Comparison of ENCODE assay signal across 16 cellular contexts in the genomic region with DNA sequence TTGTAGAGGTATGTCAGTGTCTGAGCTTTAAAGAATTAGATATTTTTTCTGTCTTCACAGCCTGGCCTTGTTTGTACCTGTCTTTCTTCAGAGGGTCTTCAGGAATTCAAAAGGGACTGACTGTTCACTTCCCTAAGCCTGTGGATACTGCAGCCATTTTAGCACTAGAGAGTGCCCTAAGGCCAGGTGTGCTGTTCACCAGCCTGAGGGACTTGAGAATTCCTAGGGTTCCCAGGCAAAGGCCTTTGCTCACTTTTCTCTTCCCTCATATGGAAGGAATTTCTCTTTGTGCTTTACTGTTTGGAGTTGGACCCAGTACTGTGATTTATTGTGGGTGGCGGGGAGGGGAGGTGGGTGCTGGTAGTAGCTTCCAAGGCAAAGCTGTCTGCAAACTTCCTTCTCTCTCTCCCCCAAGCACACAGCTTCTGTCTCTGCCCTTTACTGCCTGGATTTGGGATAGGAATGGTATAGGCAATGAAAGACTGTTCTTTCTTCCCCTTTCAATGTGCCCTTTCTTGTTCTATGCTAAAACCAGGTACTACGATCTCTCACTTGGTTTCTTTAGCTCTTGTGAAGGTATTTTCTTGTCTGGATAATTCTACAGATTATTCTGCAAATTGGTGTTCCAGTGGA.
"Had no signal": no experiment of that assay in that cellular context is flagged by ENCODE, and none has a peak within 500 bp of the region (broad histone marks: within the 10 kb centered on the region; RNA-seq: fewer than 3 reads in every experiment).

No MANE protein-coding gene starts in this region.

- H3K27ac ChIP-seq: epithelial cell of prostate, gastrocnemius medialis, heart right ventricle, SK-N-MC, testis had no signal

- H3K4me3 Mint-ChIP-seq: activated B cell treated with CpG ODN at 0.5 μM for 24 hours; activated CD4-positive, alpha-beta T cell treated with anti-CD3 and anti-CD28 coated beads, Interleukin-2, amount 10 ng/mL, durations not matched to agents 7 days and 5 days; activated CD8-positive, alpha-beta memory T cell treated with anti-CD3 and anti-CD28 coated beads, Interleukin-2, amount 10 ng/mL, durations not matched to agents 7 days and 5 days; brain; immature natural killer cell; nephron had no signal

- H3K27ac Mint-ChIP-seq: activated B cell treated with CpG ODN at 0.5 μM for 24 hours; activated CD4-positive, alpha-beta T cell treated with anti-CD3 and anti-CD28 coated beads, Interleukin-2, amount 10 ng/mL, durations not matched to agents 7 days and 5 days; activated CD8-positive, alpha-beta memory T cell treated with anti-CD3 and anti-CD28 coated beads, Interleukin-2, amount 10 ng/mL, durations not matched to agents 7 days and 5 days; brain; nephron had no signal

- H3K4me1 Mint-ChIP-seq: activated CD4-positive, alpha-beta T cell treated with anti-CD3 and anti-CD28 coated beads, Interleukin-2, amount 10 ng/mL, durations not matched to agents 7 days and 5 days; nephron had no signal

- H3K27me3 Mint-ChIP-seq: activated B cell treated with CpG ODN at 0.5 μM for 24 hours; activated CD4-positive, alpha-beta T cell treated with anti-CD3 and anti-CD28 coated beads, Interleukin-2, amount 10 ng/mL, durations not matched to agents 7 days and 5 days; activated CD8-positive, alpha-beta memory T cell treated with anti-CD3 and anti-CD28 coated beads, Interleukin-2, amount 10 ng/mL, durations not matched to agents 7 days and 5 days; brain had no signal

- H3K9me3 ChIP-seq: gastrocnemius medialis, testis had no signal

- H3K27me3 ChIP-seq: gastrocnemius medialis, heart right ventricle, testis had no signal

- DNase-seq: activated B cell treated with CpG ODN at 0.5 μM for 24 hours; activated CD4-positive, alpha-beta T cell treated with anti-CD3 and anti-CD28 coated beads, Interleukin-2, amount 10 ng/mL, durations not matched to agents 7 days and 5 days; activated CD8-positive, alpha-beta memory T cell treated with anti-CD3 and anti-CD28 coated beads, Interleukin-2, amount 10 ng/mL, durations not matched to agents 7 days and 5 days; activated naive CD4-positive, alpha-beta T cell treated with Interleukin-2 at 50 U/mL for 16 hours; effector memory CD4-positive, alpha-beta T cell; gastrocnemius medialis; heart right ventricle; immature natural killer cell; mammary epithelial cell; stimulated activated CD4-positive, alpha-beta T cell treated with anti-CD3 and anti-CD28 coated beads, Interleukin-12 subunit alpha, Interleukin-12 subunit beta, amount 100 ng/mL, for 4 hours; stimulated activated naive CD4-positive, alpha-beta T cell treated with Interleukin-2 at 50 U/mL for 16 hours; testis had no signal

- H3K4me1 ChIP-seq: testis had no signal

- H3K4me3 ChIP-seq: gastrocnemius medialis, heart right ventricle, SK-N-MC, testis had no signal
